Comparison of ENCODE assay signal across 8 cellular contexts in genomic region chr5:150783422-150783928, GRCh38. TPM values are rescaled to one million over a fixed set of nuclear protein-coding genes. Genes with fewer than 3 reads are reported as not detected.
DNase-seq lines count a peak whose midpoint lies in the region; ATAC-seq and TF ChIP-seq lines count a peak whose summit lies in the region.

No MANE protein-coding gene starts in this region.

- H3K9ac ChIP-seq in colonic mucosa (ENCODE audit: low read depth in 2 of 2, low read length in 2 of 2): peak overlapping the region in 1 of 2 donors; percentile 47

- no peak for TF ChIP-seq CTCF in HEK293 (tag by site-specific recombination; IDR thresholded peaks at IDR 0.05)
- no peak for TF ChIP-seq CTCF in colonic mucosa (IDR thresholded peaks at IDR 0.05)
- no peak for TF ChIP-seq CTCF in mesothelial cell of epicardium (IDR thresholded peaks at IDR 0.05; ENCODE audit: unreplicated experiment)

- H3K36me3 ChIP-seq in HEK293 (ENCODE audit: control insufficient read depth in 2 of 2, insufficient read depth in 1 of 2, low read length in 2 of 2): no peaks in the 10 kb centered on the region; a peak in 1 of 3 replicates
- no peaks in the 10 kb centered on the region for H3K36me3 ChIP-seq in colonic mucosa

- peak overlapping the region; percentile 58 for H3K27ac ChIP-seq in HEK293 (ENCODE audit: extremely low read depth, low read depth, low read length)
- H3K27ac ChIP-seq in colonic mucosa: peak overlapping the region; percentile 82

- peak overlapping the region; percentile 23 for H3K4me3 Mint-ChIP-seq in mesothelial cell of epicardium
- H3K4me3 Mint-ChIP-seq in stimulated activated naive CD8-positive, alpha-beta T cell treated with anti-CD3 and anti-CD28 coated beads, Interleukin-15, amount 100 ng/mL, for 72 hours: peak overlapping the region; percentile 72 to 98

- H3K27ac Mint-ChIP-seq in mesothelial cell of epicardium: peak overlapping the region; percentile 77
- peak overlapping the region; percentile 23 to 88 for H3K27ac Mint-ChIP-seq in stimulated activated naive CD8-positive, alpha-beta T cell treated with anti-CD3 and anti-CD28 coated beads, Interleukin-15, amount 100 ng/mL, for 72 hours

- no peak overlapping the region for H3K4me3 ChIP-seq in HEK293 (ENCODE audit: low read depth, low read length)
- no peak overlapping the region for H3K4me3 ChIP-seq in colonic mucosa

- ATAC-seq in activated CD4-positive, CD25-positive, alpha-beta regulatory T cell treated with anti-CD3 and anti-CD28 coated beads, Interleukin-2, amount 50 U/mL, for 24 hours: peak; percentile 86 to 89
- peak; percentile 80 for ATAC-seq in stimulated activated naive CD8-positive, alpha-beta T cell treated with anti-CD3 and anti-CD28 coated beads, Interleukin-15, amount 100 ng/mL, for 72 hours

- POLR2A ChIA-PET in HEK293 (lab: Yijun Ruan, JAX): interaction anchor here (0.7 to 1.4 kb wide), 5 partner anchors 19 to 121 kb away, joined by 3 to 5 read pairs (median 4); partner anchors contain the start of genes DCTN4, RBM22 and ZNF300

- in situ Hi-C loops in ACHN (cut with HindIII; ENCODE audit: low pct_ligation_motif_present, low pct_unique_long_range_greater_than_20kb, low sequenced_read_pairs): no loop called here

- H3K4me1 Mint-ChIP-seq in mesothelial cell of epicardium: peaks cover 65% of the 10 kb centered on the region
- peaks cover 86% of the 10 kb centered on the region for H3K4me1 Mint-ChIP-seq in stimulated activated naive CD8-positive, alpha-beta T cell treated with anti-CD3 and anti-CD28 coated beads, Interleukin-15, amount 100 ng/mL, for 72 hours

- DNase-seq in GM04504 (ENCODE audit: low read depth) (peak; percentile 96), NCI-H1105 treated with DMSO at 0.1 percent for 48 hours (lab: John Stamatoyannopoulos, UW) (peak; percentile 88), colonic mucosa (peak; percentile 88), mesothelial cell of epicardium (ENCODE audit: low spot score in 2 of 2, unreplicated experiment in 2 of 2) (peak in 1 of 2 experiments; percentile 55), ACHN (no peak)
- peak; percentile 60 to 79 for DNase-seq in stimulated activated naive CD8-positive, alpha-beta T cell treated with anti-CD3 and anti-CD28 coated beads, Interleukin-15, amount 100 ng/mL, for 72 hours

- H3K27me3 Mint-ChIP-seq in mesothelial cell of epicardium (ENCODE audit: low read depth): no peaks in the 10 kb centered on the region
- no peaks in the 10 kb centered on the region for H3K27me3 Mint-ChIP-seq in stimulated activated naive CD8-positive, alpha-beta T cell treated with anti-CD3 and anti-CD28 coated beads, Interleukin-15, amount 100 ng/mL, for 72 hours

- peaks cover 6% of the 10 kb centered on the region for H3K9me3 Mint-ChIP-seq in mesothelial cell of epicardium
- peaks cover 5 to 8% of the 10 kb centered on the region in 2 donors for H3K9me3 Mint-ChIP-seq in stimulated activated naive CD8-positive, alpha-beta T cell treated with anti-CD3 and anti-CD28 coated beads, Interleukin-15, amount 100 ng/mL, for 72 hours

- H3K27me3 ChIP-seq in colonic mucosa: no peaks in the 10 kb centered on the region

- intact Hi-C loops in colonic mucosa (cut with DNase I): no loop called here

- peaks cover 6% of the 10 kb centered on the region for H3K36me3 Mint-ChIP-seq in mesothelial cell of epicardium

- CTCF ChIA-PET in HEK293 (lab: Yijun Ruan, JAX): interaction anchor here (0.6 to 4.2 kb wide), 6 partner anchors 18 to 375 kb away, joined by 3 to 31 read pairs (median 4); partner anchors contain the start of genes ANXA6 and RBM22

- H3K4me1 ChIP-seq in HEK293 (ENCODE audit: control insufficient read depth, insufficient read depth, low read length) (peaks cover 11% of the 10 kb centered on the region), colonic mucosa (peaks cover 40% of the 10 kb centered on the region)

- H3K9me3 ChIP-seq in HEK293 (ENCODE audit: control insufficient read depth, insufficient read depth, low read depth, low read length) (no peaks in the 10 kb centered on the region), colonic mucosa (no peaks in the 10 kb centered on the region)

TF ChIP-seq in HEK293, 187 proteins besides CTCF, POLR2A, EP300 and RAD21 (continues in another document):
- TF ChIP-seq KLF8 (tag by site-specific recombination; IDR thresholded peaks at IDR 0.05) (peak; percentile 73), ZSCAN30 (tag by site-specific recombination; IDR thresholded peaks at IDR 0.05) (peak; percentile 89), ZNF513 (tag by site-specific recombination; IDR thresholded peaks at IDR 0.05) (peak; percentile 64; the same call in 1 of the 2 replicates), ZBTB11 (tag by site-specific recombination; conservative IDR thresholded peaks at IDR 0.05; ENCODE audit: low read depth) (peak; percentile 60; the same call in 1 of the 2 replicates), KLF16 (tag by site-specific recombination; IDR thresholded peaks at IDR 0.05) (no peak), ZNF394 (tag by site-specific recombination; IDR thresholded peaks at IDR 0.05; ENCODE audit: borderline replicate concordance) (no peak), SCRT1 (tag by site-specific recombination; IDR thresholded peaks at IDR 0.05; ENCODE audit: borderline replicate concordance) (peak; percentile 63), ZBTB20 (tag by site-specific recombination; IDR thresholded peaks at IDR 0.05) (peak; percentile 55; the same call in 1 of the 2 replicates), ZBTB1 (tag by site-specific recombination; IDR thresholded peaks at IDR 0.05) (no peak), ZBTB10 (tag by site-specific recombination; IDR thresholded peaks at IDR 0.05) (no peak), HOXD13 (CRISPR knock-in tag; IDR thresholded peaks at IDR 0.05; ENCODE audit: borderline replicate concordance) (no peak), ZEB2 (tag by site-specific recombination; IDR thresholded peaks at IDR 0.05) (peak; percentile 81), HOXC10 (CRISPR knock-in tag; IDR thresholded peaks at IDR 0.05) (no peak)

RNA-seq across cellular contexts. Expression of gene SMIM3, which starts 4.9 kb away (rescaled TPM):
- total RNA-seq in colonic mucosa (10 to 100 TPM; 10.1 to 12.6 TPM), mesothelial cell of epicardium (42.7 to 46.3 TPM (median 45.4 TPM) in 3 replicates)

RNA-seq across cellular contexts. Expression of gene DCTN4, which starts 24.7 kb away (rescaled TPM):
- 10 to 100 TPM; 40.8 to 45.2 TPM for total RNA-seq in colonic mucosa
- 75.7 to 82.4 TPM (median 76.1 TPM) in 3 replicates for total RNA-seq in mesothelial cell of epicardium
